Comparison of ENCODE assay signal across 9 cellular contexts in genomic region chr17:27529230-27529796, GRCh38.
DNase-seq lines count a peak whose midpoint lies in the region; ATAC-seq, FAIRE-seq and TF ChIP-seq lines count a peak whose summit lies in the region.
"Had no signal": no experiment of that assay in that cellular context is flagged by ENCODE, and none has a peak within 500 bp of the region (broad histone marks: within the 10 kb centered on the region; RNA-seq: fewer than 3 reads in every experiment).

No MANE protein-coding gene starts in this region.

- peaks cover 18 to 100% (median 57%) of the 10 kb centered on the region in 6 donors for H3K4me1 ChIP-seq in spleen
- peaks cover 0 to 35% (median 12%) of the 10 kb centered on the region in 3 donors for H3K4me1 ChIP-seq in gastroesophageal sphincter

- H3K27ac ChIP-seq in spleen (peak overlapping the region in 6 of 8 donors; percentile 6 to 89 (median 61)), gastroesophageal sphincter (no peak overlapping the region)

- H3K27me3 ChIP-seq in bronchial epithelial cell (ENCODE audit: control insufficient read depth, insufficient read depth, low read length): no peaks in the 10 kb centered on the region
- no peaks in the 10 kb centered on the region for H3K27me3 ChIP-seq in spleen (replicated peaks in 1 of 7)
- no peaks in the 10 kb centered on the region for H3K27me3 ChIP-seq in gastroesophageal sphincter

- no peak overlapping the region for H3K4me3 ChIP-seq in bronchial epithelial cell (ENCODE audit: low read depth, low read length)
- H3K4me3 ChIP-seq in spleen: no peak overlapping the region
- H3K4me3 ChIP-seq in gastroesophageal sphincter: no peak overlapping the region

- intact Hi-C loops in spleen (cut with DNase I; ENCODE audit: low total_unique reads): no loop called here

- TF ChIP-seq CTCF in bronchial epithelial cell (IDR thresholded peaks at IDR 0.05; ENCODE audit: insufficient read depth, low read length, severe bottlenecking) (no peak), spleen (IDR thresholded peaks at IDR 0.05 in 8 of 11, conservative IDR thresholded peaks at IDR 0.05 in 3 of 11) (no peak), gastroesophageal sphincter (IDR thresholded peaks at IDR 0.05) (no peak)

- no peak for TF ChIP-seq EP300 in gastroesophageal sphincter (IDR thresholded peaks at IDR 0.05)

- H3K9me3 ChIP-seq in spleen: no peaks in the 10 kb centered on the region
- H3K9me3 ChIP-seq in gastroesophageal sphincter: no peaks in the 10 kb centered on the region

- no peak for ATAC-seq in gastroesophageal sphincter
- ATAC-seq in HG02623 (IDR thresholded peaks at IDR 0.05; ENCODE audit: unreplicated experiment): no peak

- H3K36me3 ChIP-seq in bronchial epithelial cell (ENCODE audit: control insufficient read depth, insufficient read depth, low read length) (no peaks in the 10 kb centered on the region), spleen (no peaks in the 10 kb centered on the region), gastroesophageal sphincter (no peaks in the 10 kb centered on the region)

- DNase-seq in SHP77 treated with DMSO at 0.1 percent for 48 hours (lab: John Stamatoyannopoulos, UW): peak; percentile 35
- DNase-seq in SHP77 (lab: John Stamatoyannopoulos, UW): no peak
- DNase-seq in NCI-H510A (lab: John Stamatoyannopoulos, UW): peak; percentile 43
- peak; percentile 44 for DNase-seq in bronchial epithelial cell (ENCODE audit: low read depth)
- DNase-seq in spleen: peak; percentile 83
- DNase-seq in HPDE6-E6E7 (ENCODE audit: extremely low spot score): no peak
- DNase-seq: T-helper 9 cell had no signal

- WGBS in spleen, 5 donors: 46 to 66% (median 57%) methylated on average over 7 of the region's 7 CpGs
- 73 to 82% methylated on average over 7 of the region's 7 CpGs for WGBS in gastroesophageal sphincter (ENCODE audit: low coverage in 1 of 2), 2 donors

- FAIRE-seq in bronchial epithelial cell (lab: Jason Lieb, UNC): no peak

- TF ChIP-seq POLR2A in spleen (IDR thresholded peaks at IDR 0.05): no peak
- TF ChIP-seq POLR2A in gastroesophageal sphincter (IDR thresholded peaks at IDR 0.05): no peak

Comparison
In these comparisons a context has a peak if more than half of its experiments do, and no peak if none do; other contexts are left out.
1. DNase-seq: peak in SHP77 treated with DMSO at 0.1 percent for 48 hours (single experiment), NCI-H510A (single experiment), bronchial epithelial cell (single experiment) and spleen (single experiment); none in SHP77 (0 of 2) and HPDE6-E6E7 (single experiment).
2. H3K27ac ChIP-seq: peak in spleen (6 of 8); none in gastroesophageal sphincter (0 of 4).